In the genomic region with DNA sequence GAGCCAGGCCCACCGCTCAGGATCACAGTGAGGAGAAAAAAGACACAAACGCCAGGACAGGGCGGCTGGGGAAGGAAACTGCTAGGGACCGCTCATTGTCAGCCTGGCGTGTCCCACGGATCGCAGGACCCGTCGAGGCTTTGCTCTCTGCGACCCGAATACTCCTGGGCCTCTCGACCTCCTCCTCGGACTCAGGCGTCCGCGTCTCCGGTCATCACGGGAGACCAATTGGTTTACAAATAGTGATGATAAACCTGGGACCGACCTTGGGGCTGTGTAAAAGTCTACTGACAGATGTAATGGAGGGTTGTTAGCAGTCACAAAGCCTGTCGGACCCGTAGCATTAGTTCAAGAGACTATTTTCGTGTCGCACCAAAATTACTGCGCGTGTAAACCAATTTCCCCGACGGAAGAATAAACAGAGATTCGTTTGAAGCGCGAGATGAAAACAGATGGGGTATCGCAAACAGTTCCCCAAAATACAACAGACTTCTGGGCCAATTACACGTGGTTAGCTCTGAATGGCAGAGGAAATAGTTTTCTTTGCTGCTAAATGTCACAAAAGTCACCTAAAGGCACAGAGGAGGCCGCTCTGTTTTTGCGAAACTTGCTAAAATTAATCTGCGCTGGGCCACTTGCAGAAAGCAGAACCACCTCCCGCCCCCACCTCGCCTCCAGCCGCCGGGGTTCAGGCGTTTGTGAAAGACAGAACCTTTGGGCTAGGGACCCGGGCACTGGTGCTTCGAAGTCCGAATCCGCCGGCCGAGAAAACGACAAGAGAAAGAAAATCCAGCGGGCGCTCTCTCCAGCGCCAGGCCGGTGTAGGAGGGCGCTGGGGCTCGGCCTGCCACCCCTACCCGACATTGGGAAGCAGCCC, we compare ENCODE assay signal across 8 cellular contexts.
DNase-seq lines count a peak whose midpoint lies in the region; FAIRE-seq and TF ChIP-seq lines count a peak whose summit lies in the region.
"Had no signal": no experiment of that assay in that cellular context is flagged by ENCODE, and none has a peak within 500 bp of the region (broad histone marks: within the 10 kb centered on the region; RNA-seq: fewer than 3 reads in every experiment).

No MANE protein-coding gene starts in this region.

- WGBS in H9 (ENCODE audit: extremely low coverage, insufficient read length, low lambda C conversion rate), result no CpG with 5 or more reads among the region's 54 CpGs
- WGBS in H1 (ENCODE audit: extremely low coverage in 1 of 2, insufficient coverage in 1 of 2, insufficient read length in 1 of 2, insufficient replicate concordance in 2 of 2, low coverage in 1 of 2, low lambda C conversion rate in 2 of 2, missing lambda C conversion rate in 1 of 2), 2 experiments, result 75% methylated on average over 53 of the region's 54 CpGs; no CpG with 5 or more reads in 1 of the 2 experiments

- peaks cover 10% of the 10 kb centered on the region for H3K9me3 Mint-ChIP-seq in Calu3 (ENCODE audit: low read depth, unreplicated experiment)
- H3K9me3 Mint-ChIP-seq in H9, result peaks cover 13 to 16% of the 10 kb centered on the region in 2 experiments
- peaks cover 23% of the 10 kb centered on the region for H3K9me3 Mint-ChIP-seq in activated T-helper 2 cell treated with anti-CD3 and anti-CD28 coated beads, Interferon-gamma antibody, Interleukin-2, Interleukin-4, amounts not matched to agents 10 μg/mL and 5 μg/mL and 100 μg/mL, durations not matched to agents 14 hours and 24 hours and 36 hours

- POLR2A ChIA-PET in H1 (lab: Charles Lee; ENCODE audit: partially characterized antibody), result no interaction called here

- no peak overlapping the region for H3K56ac ChIP-seq in H9 (ENCODE audit: insufficient read length, low read depth, low read length)
- H3K56ac ChIP-seq in H1 (replicated peaks; ENCODE audit: insufficient read length, low read depth, low read length), result no peak overlapping the region

- H3K4me1 Mint-ChIP-seq in Calu3 (ENCODE audit: low read depth, unreplicated experiment), result peaks cover 5% of the 10 kb centered on the region
- H3K4me1 Mint-ChIP-seq in H9, result peaks cover 10 to 11% of the 10 kb centered on the region in 2 experiments
- H3K4me1 Mint-ChIP-seq in activated T-helper 2 cell treated with anti-CD3 and anti-CD28 coated beads, Interferon-gamma antibody, Interleukin-2, Interleukin-4, amounts not matched to agents 10 μg/mL and 5 μg/mL and 100 μg/mL, durations not matched to agents 14 hours and 24 hours and 36 hours (ENCODE audit: low read depth), result no peaks in the 10 kb centered on the region

- H3K36me3 ChIP-seq in H1 (ENCODE audit: control insufficient read depth in 2 of 4, insufficient read depth in 4 of 4, low read length in 3 of 4) (no peaks in the 10 kb centered on the region), MG63 (no peaks in the 10 kb centered on the region)

- no peak overlapping the region for H2BK20ac ChIP-seq in H9 (ENCODE audit: low read depth, low read length, poor library complexity, severe bottlenecking)
- H2BK20ac ChIP-seq in H1 (ENCODE audit: low read length), result no peak overlapping the region

- no peaks in the 10 kb centered on the region for H3K79me2 ChIP-seq in H9 (ENCODE audit: insufficient read depth, low read length)
- no peaks in the 10 kb centered on the region for H3K79me2 ChIP-seq in H1 (ENCODE audit: control insufficient read depth in 1 of 2, insufficient read depth in 2 of 2, low read length in 2 of 2)

- no peak overlapping the region for H2BK12ac ChIP-seq in H9 (ENCODE audit: insufficient read length, low read depth, low read length)
- H2BK12ac ChIP-seq in H1 (ENCODE audit: low read depth, low read length), result 0 out of 2 replicates have a peak overlapping the region, but pooled peaks have one; percentile 2

- no peaks in the 10 kb centered on the region for H3K9me3 ChIP-seq in H9 (ENCODE audit: control insufficient read depth, low read depth, low read length)
- H3K9me3 ChIP-seq in H1 (ENCODE audit: insufficient read depth in 2 of 2, low read depth in 1 of 2, low read length in 1 of 2), result peaks cover 0 to 10% of the 10 kb centered on the region in 2 experiments; a peak in 2 of 4 replicates
- H3K9me3 ChIP-seq in MG63, result peaks cover 13% of the 10 kb centered on the region

- H3K4ac ChIP-seq in H9 (ENCODE audit: low read depth, low read length) (no peak overlapping the region), H1 (replicated peaks; ENCODE audit: insufficient read length, low read depth, low read length) (no peak overlapping the region)

- H4K5ac ChIP-seq in H9 (ENCODE audit: insufficient read length, low read depth, low read length) (no peak overlapping the region), H1 (ENCODE audit: insufficient read length, low read depth, low read length) (no peak overlapping the region)

- H3K4me3 Mint-ChIP-seq in Calu3 (ENCODE audit: low read depth, unreplicated experiment) (peak overlapping the region; percentile 50), H9 (no peak overlapping the region)
- H3K4me3 Mint-ChIP-seq in activated T-helper 2 cell treated with anti-CD3 and anti-CD28 coated beads, Interferon-gamma antibody, Interleukin-2, Interleukin-4, amounts not matched to agents 10 μg/mL and 5 μg/mL and 100 μg/mL, durations not matched to agents 14 hours and 24 hours and 36 hours (ENCODE audit: low read depth), result no peak overlapping the region

- H3T11ph ChIP-seq in H9 (ENCODE audit: low read length), result no peak overlapping the region

- TF ChIP-seq POLR2A in H1 (IDR thresholded peaks at IDR 0.05; ENCODE audit: control extremely low read depth in 1 of 2, low read depth in 2 of 2, low read length in 2 of 2), result no peak

- H2BK5ac ChIP-seq in H9 (ENCODE audit: insufficient read length, low read length) (no peak overlapping the region), H1 (ENCODE audit: low read depth, low read length) (no peak overlapping the region)

- no peak for DNase-seq in Calu3
- DNase-seq in H9, result peak; percentile 38
- no peak for DNase-seq in H1 (ENCODE audit: low read depth in 1 of 2, low spot score in 2 of 2)
- DNase-seq in retina, result peak; percentile 45
- DNase-seq in activated T-helper 2 cell treated with anti-CD3 and anti-CD28 coated beads, Interferon-gamma antibody, Interleukin-2, Interleukin-4, amounts not matched to agents 10 μg/mL and 5 μg/mL and 100 μg/mL, durations not matched to agents 14 hours and 24 hours and 36 hours (ENCODE audit: low spot score), result no peak
- DNase-seq in MG63, result no peak
- DNase-seq in HK-2 (ENCODE audit: unreplicated experiment), result no peak
- DNase-seq: T1000 had no signal

- intact Hi-C loops in Calu3 (cut with micrococcal nuclease; ENCODE audit: unreplicated experiment), result no loop called here
- intact Hi-C loops in activated T-helper 2 cell treated with anti-CD3 and anti-CD28 coated beads, Interferon-gamma antibody, Interleukin-2, Interleukin-4, amounts not matched to agents 10 μg/mL and 5 μg/mL and 100 μg/mL, durations not matched to agents 14 hours and 24 hours and 36 hours (cut with micrococcal nuclease), result loop anchor here (2.0 to 5.0 kb wide), 4 partner anchors 36 to 149 kb away; no protein-coding TSS in a partner anchor

- H2BK15ac ChIP-seq in H9 (ENCODE audit: low read depth, low read length) (no peak overlapping the region; the same call in 1 of the 2 replicates), H1 (ENCODE audit: low read length) (no peak overlapping the region)

- H3K79me1 ChIP-seq in H9 (ENCODE audit: insufficient read depth, low read depth, low read length, poor library complexity, severe bottlenecking), result no peaks in the 10 kb centered on the region
- H3K79me1 ChIP-seq in H1 (ENCODE audit: low read depth, low read length), result no peaks in the 10 kb centered on the region

- H3K4me2 ChIP-seq in H9 (ENCODE audit: insufficient read depth, insufficient read length, low read length) (no peak overlapping the region), H1 (ENCODE audit: insufficient read depth in 1 of 2, low read depth in 2 of 2, low read length in 2 of 2) (peak overlapping the region; percentile 18 to 67; a peak in 3 of 4 replicates)

- no peak for FAIRE-seq in H1 (lab: Jason Lieb, UNC)

- no peak for TF ChIP-seq EP300 in H1 (IDR thresholded peaks at IDR 0.05; ENCODE audit: borderline replicate concordance in 1 of 2, low read depth in 2 of 2, low read length in 2 of 2)

- no peak overlapping the region for H4K8ac ChIP-seq in H9 (replicated peaks; ENCODE audit: insufficient read length, low read depth, low read length)
- peak overlapping the region; percentile 88 for H4K8ac ChIP-seq in H1 (ENCODE audit: extremely low read depth, insufficient read depth, low read length)

- H3K23ac ChIP-seq in H9 (ENCODE audit: insufficient read length, low read depth, low read length), result no peak overlapping the region
- H3K23ac ChIP-seq in H1 (ENCODE audit: insufficient read length), result no peak overlapping the region

- H4K20me1 ChIP-seq in H9 (ENCODE audit: control insufficient read depth, insufficient read depth, insufficient read length), result no peaks in the 10 kb centered on the region
- H4K20me1 ChIP-seq in H1 (replicated peaks in 1 of 2; ENCODE audit: control insufficient read depth in 1 of 2, insufficient read depth in 2 of 2, low read length in 2 of 2), result no peaks in the 10 kb centered on the region

- H4K91ac ChIP-seq in H9 (ENCODE audit: insufficient read length, low read depth, low read length) (no peak overlapping the region), H1 (replicated peaks; ENCODE audit: insufficient read length, low read length) (no peak overlapping the region)

- no peak overlapping the region for H3K9ac ChIP-seq in H9 (ENCODE audit: extremely low read depth, insufficient read length, low read length)
- no peak overlapping the region for H3K9ac ChIP-seq in H1 (replicated peaks in 1 of 4; ENCODE audit: extremely low read depth in 1 of 4, low read depth in 3 of 4, low read length in 3 of 4)

- H2BK120ac ChIP-seq in H9 (ENCODE audit: low read depth, low read length, poor library complexity, severe bottlenecking), result no peak overlapping the region
- H2BK120ac ChIP-seq in H1 (replicated peaks; ENCODE audit: low read depth, low read length), result no peak overlapping the region

- TF ChIP-seq CTCF in Calu3 (IDR thresholded peaks at IDR 0.05; ENCODE audit: unreplicated experiment) (no peak), H9 (conservative IDR thresholded peaks at IDR 0.05) (no peak), H1 (IDR thresholded peaks at IDR 0.05; ENCODE audit: control extremely low read depth in 1 of 3, insufficient read depth in 1 of 3, low read depth in 1 of 3, low read length in 3 of 3) (no peak)

- H2AFZ ChIP-seq in H9 (ENCODE audit: low read length) (no peak overlapping the region), H1 (ENCODE audit: low read length) (no peak overlapping the region; the same call in 1 of the 2 replicates)

- H3K27me3 ChIP-seq in H9 (ENCODE audit: insufficient read depth, low read length) (no peaks in the 10 kb centered on the region), H1 (replicated peaks in 1 of 4; ENCODE audit: control insufficient read depth in 3 of 4, extremely low read depth in 1 of 4, insufficient read depth in 3 of 4, low read length in 3 of 4) (peaks cover 18 to 49% (median 40%) of the 10 kb centered on the region in 4 experiments), MG63 (no peaks in the 10 kb centered on the region)

- BruUV-seq in Calu3 (replicated peaks; lab: Mats Ljungman, UMichigan), result no TSS peak

- H3K18ac ChIP-seq in H9 (ENCODE audit: insufficient read length, low read depth, low read length), result no peak overlapping the region
- H3K18ac ChIP-seq in H1 (ENCODE audit: extremely low read depth, low read length), result peak overlapping the region; percentile 60

- H3K4me1 ChIP-seq in H9 (ENCODE audit: insufficient read depth, low read length) (no peaks in the 10 kb centered on the region), H1 (replicated peaks in 1 of 4; ENCODE audit: control insufficient read depth in 3 of 4, insufficient read depth in 4 of 4, low read length in 3 of 4) (peaks cover 0 to 3% (median 0%) of the 10 kb centered on the region in 4 experiments; a peak in 3 of 7 replicates)

- CTCF ChIA-PET in Calu3 (lab: Charles Lee) (no interaction called here), H1 (lab: Charles Lee; ENCODE audit: partially characterized antibody) (interaction anchor here (1.1 to 1.6 kb wide), 3 partner anchors 39 to 77 kb away, joined by 3 to 4 read pairs (median 4); no protein-coding TSS in a partner anchor)

- H3K4me3 ChIP-seq in H1 (ENCODE audit: extremely low read depth in 1 of 4, insufficient read depth in 2 of 4, low read depth in 3 of 4, low read length in 4 of 4), result peak overlapping the region in 1 of 4 experiments; percentile 53; a peak in 2 of 8 replicates
- no peak overlapping the region for H3K4me3 ChIP-seq in MG63

- no peak overlapping the region for H3K27ac ChIP-seq in H9 (ENCODE audit: insufficient read length, low read depth, low read length)
- no peak overlapping the region for H3K27ac ChIP-seq in H1 (ENCODE audit: low read depth, low read length)

- H3K14ac ChIP-seq in H9 (ENCODE audit: insufficient read depth, low read length) (no peak overlapping the region), H1 (ENCODE audit: insufficient read length) (no peak overlapping the region)

- no peaks in the 10 kb centered on the region for H3K23me2 ChIP-seq in H9 (ENCODE audit: insufficient read length, low read depth, low read length, poor library complexity, severe bottlenecking)
- no peaks in the 10 kb centered on the region; the same call in 1 of the 2 replicates for H3K23me2 ChIP-seq in H1 (ENCODE audit: low read depth, low read length)

- H3K27ac Mint-ChIP-seq in Calu3 (ENCODE audit: unreplicated experiment) (no peak overlapping the region), H9 (no peak overlapping the region)
- H3K27ac Mint-ChIP-seq in activated T-helper 2 cell treated with anti-CD3 and anti-CD28 coated beads, Interferon-gamma antibody, Interleukin-2, Interleukin-4, amounts not matched to agents 10 μg/mL and 5 μg/mL and 100 μg/mL, durations not matched to agents 14 hours and 24 hours and 36 hours, result no peak overlapping the region

- H3K27me3 Mint-ChIP-seq in Calu3 (ENCODE audit: unreplicated experiment) (peaks cover 37% of the 10 kb centered on the region), H9 (ENCODE audit: low read depth) (peaks cover 5% of the 10 kb centered on the region)
- H3K27me3 Mint-ChIP-seq in activated T-helper 2 cell treated with anti-CD3 and anti-CD28 coated beads, Interferon-gamma antibody, Interleukin-2, Interleukin-4, amounts not matched to agents 10 μg/mL and 5 μg/mL and 100 μg/mL, durations not matched to agents 14 hours and 24 hours and 36 hours (ENCODE audit: low read depth), result peaks cover 70% of the 10 kb centered on the region

- no peak for TF ChIP-seq RAD21 in H1 (IDR thresholded peaks at IDR 0.05 in 1 of 2, conservative IDR thresholded peaks at IDR 0.05 in 1 of 2; ENCODE audit: low read depth in 2 of 2, low read length in 2 of 2)

- H2AK5ac ChIP-seq in H9 (ENCODE audit: insufficient read length, low read length), result no peak overlapping the region
- no peak overlapping the region for H2AK5ac ChIP-seq in H1 (ENCODE audit: low read depth, low read length)

- H3K36me3 Mint-ChIP-seq in Calu3 (ENCODE audit: insufficient read depth, unreplicated experiment), result no peaks in the 10 kb centered on the region
- H3K36me3 Mint-ChIP-seq in H9 (ENCODE audit: insufficient read depth in 1 of 3, low read depth in 3 of 3), result peaks cover 8 to 14% (median 10%) of the 10 kb centered on the region in 3 experiments
- peaks cover 16% of the 10 kb centered on the region for H3K36me3 Mint-ChIP-seq in activated T-helper 2 cell treated with anti-CD3 and anti-CD28 coated beads, Interferon-gamma antibody, Interleukin-2, Interleukin-4, amounts not matched to agents 10 μg/mL and 5 μg/mL and 100 μg/mL, durations not matched to agents 14 hours and 24 hours and 36 hours (ENCODE audit: low read depth)

Comparison
In these comparisons a context has a peak if more than half of its experiments do, and no peak if none do; other contexts are left out.
1. DNase-seq: peak in H9 (single experiment) and retina (single experiment); none in Calu3 (single experiment), H1 (0 of 2), activated T-helper 2 cell treated with anti-CD3 and anti-CD28 coated beads, Interferon-gamma antibody, Interleukin-2, Interleukin-4, amounts not matched to agents 10 μg/mL and 5 μg/mL and 100 μg/mL, durations not matched to agents 14 hours and 24 hours and 36 hours (single experiment), MG63 (single experiment) and HK-2 (single experiment).